ENCODE assay signal across 9 cellular contexts in genomic region chr15:98953000-98953776, GRCh38. TPM values are rescaled to one million over a fixed set of nuclear protein-coding genes. Genes with fewer than 3 reads are reported as not detected.
DNase-seq lines count a peak whose midpoint lies in the region; ATAC-seq and TF ChIP-seq lines count a peak whose summit lies in the region.
"Had no signal": no experiment of that assay in that cellular context is flagged by ENCODE, and none has a peak within 500 bp of the region (broad histone marks: within the 10 kb centered on the region; RNA-seq: fewer than 3 reads in every experiment).

No MANE protein-coding gene starts in this region.

- H3K27ac Mint-ChIP-seq in activated naive CD8-positive, alpha-beta T cell treated with anti-CD3 and anti-CD28 coated beads, Interleukin-2, amount 50 U/mL, for 24 hours, result peak overlapping the region; percentile 28
- peak overlapping the region; percentile 73 for H3K27ac Mint-ChIP-seq in osteocyte (ENCODE audit: unreplicated experiment)

- no peak overlapping the region for H3K4me3 Mint-ChIP-seq in activated naive CD8-positive, alpha-beta T cell treated with anti-CD3 and anti-CD28 coated beads, Interleukin-2, amount 50 U/mL, for 24 hours
- no peak overlapping the region for H3K4me3 Mint-ChIP-seq in osteocyte (ENCODE audit: unreplicated experiment)
- H3K4me3 Mint-ChIP-seq: naive B cell had no signal

- TF ChIP-seq CTCF in osteocyte (IDR thresholded peaks at IDR 0.05), result no peak

- peaks cover 10% of the 10 kb centered on the region for H3K36me3 Mint-ChIP-seq in activated naive CD8-positive, alpha-beta T cell treated with anti-CD3 and anti-CD28 coated beads, Interleukin-2, amount 50 U/mL, for 24 hours (ENCODE audit: low read depth)
- H3K36me3 Mint-ChIP-seq in osteocyte (ENCODE audit: unreplicated experiment), result peaks cover 45% of the 10 kb centered on the region

- peak; percentile 14 for DNase-seq in activated naive CD8-positive, alpha-beta T cell treated with anti-CD3 and anti-CD28 coated beads, Interleukin-2, amount 50 U/mL, for 24 hours
- DNase-seq in osteocyte (ENCODE audit: extremely low spot score, unreplicated experiment) (no peak), anterior cingulate cortex (lab: John Stamatoyannopoulos, UW) (no peak), NCI-H1436 treated with DMSO at 0.1 percent for 48 hours (lab: John Stamatoyannopoulos, UW) (no peak), NOMO-1 (lab: John Stamatoyannopoulos, UW; ENCODE audit: unreplicated experiment in 2 of 2) (no peak)
- DNase-seq: naive B cell had no signal

- H3K4me1 Mint-ChIP-seq in activated naive CD8-positive, alpha-beta T cell treated with anti-CD3 and anti-CD28 coated beads, Interleukin-2, amount 50 U/mL, for 24 hours, result peaks cover 19% of the 10 kb centered on the region
- H3K4me1 Mint-ChIP-seq in osteocyte (ENCODE audit: unreplicated experiment), result peaks cover 22% of the 10 kb centered on the region
- H3K4me1 Mint-ChIP-seq: naive B cell had no signal

- H3K9me3 Mint-ChIP-seq in activated naive CD8-positive, alpha-beta T cell treated with anti-CD3 and anti-CD28 coated beads, Interleukin-2, amount 50 U/mL, for 24 hours, result no peaks in the 10 kb centered on the region
- no peaks in the 10 kb centered on the region for H3K9me3 Mint-ChIP-seq in osteocyte (ENCODE audit: unreplicated experiment)
- H3K9me3 Mint-ChIP-seq: naive B cell had no signal

- ATAC-seq in GM18498 (IDR thresholded peaks at IDR 0.05; ENCODE audit: unreplicated experiment) (peak; percentile 34), HG02610 (IDR thresholded peaks at IDR 0.05; ENCODE audit: unreplicated experiment) (peak; percentile 49), GM18517 (IDR thresholded peaks at IDR 0.05; ENCODE audit: unreplicated experiment) (no peak)
- ATAC-seq in activated naive CD8-positive, alpha-beta T cell treated with anti-CD3 and anti-CD28 coated beads, Interleukin-2, amount 50 U/mL, for 24 hours, result peak; percentile 31

- H3K27me3 Mint-ChIP-seq in activated naive CD8-positive, alpha-beta T cell treated with anti-CD3 and anti-CD28 coated beads, Interleukin-2, amount 50 U/mL, for 24 hours, result no peaks in the 10 kb centered on the region
- H3K27me3 Mint-ChIP-seq in osteocyte (ENCODE audit: unreplicated experiment), result no peaks in the 10 kb centered on the region
- H3K27me3 Mint-ChIP-seq: naive B cell had no signal

RNA-seq across cellular contexts. Expression of gene PGPEP1L, which starts 54.4 kb away (rescaled TPM):
- total RNA-seq in osteocyte, result not detected in 2 replicates
